Comparison of ENCODE assay signal across 8 cellular contexts in genomic region chr14:50532502-50533313, GRCh38. TPM values are rescaled to one million over a fixed set of nuclear protein-coding genes. Genes with fewer than 3 reads are reported as not detected.
DNase-seq lines count a peak whose midpoint lies in the region; ATAC-seq and TF ChIP-seq lines count a peak whose summit lies in the region.

MAP4K5 (minus strand) TSS chr14:50532569; CDS start chr14:50532049, 520 bp downstream.

- H3K9me3 ChIP-seq in BE2C, result no peaks in the 10 kb centered on the region

- peak within 1 kb of the TSS; percentile 81 for H3K4me3 ChIP-seq in BE2C (ENCODE audit: low read depth, low read length)
- H3K4me3 ChIP-seq in choroid plexus epithelial cell (ENCODE audit: low read depth, low read length), result peak within 1 kb of the TSS; percentile 95

- H3K36me3 Mint-ChIP-seq in activated CD4-positive, alpha-beta T cell treated with anti-CD3 and anti-CD28 coated beads for 36 hours (ENCODE audit: low read depth), result peaks cover 12% of the 10 kb centered on the region

- peak within 1 kb of the TSS; percentile 86 for H3K27ac Mint-ChIP-seq in activated CD4-positive, alpha-beta T cell treated with anti-CD3 and anti-CD28 coated beads for 36 hours

- intact Hi-C loops in activated CD4-positive, alpha-beta T cell treated with anti-CD3 and anti-CD28 coated beads for 36 hours (cut with DNase I, micrococcal nuclease), result loop anchor here (1.0 to 5.0 kb wide), 12 partner anchors 11 to 898 kb away; partner anchors contain the start of genes VCPKMT (in 2 of the 2), CDKL1 (in 1 of the 2), DMAC2L (in 1 of the 2) and DNAAF2 (in 1 of the 2)

- POLR2A ChIA-PET in activated CD4-positive, alpha-beta T cell treated with anti-CD3 and anti-CD28 coated beads for 36 hours (lab: Charles Lee), result interaction anchor here (0.8 kb wide), 1 partner anchor 561 kb away, joined by 3 read pairs; no protein-coding TSS in a partner anchor

- CTCF ChIA-PET in activated CD4-positive, alpha-beta T cell treated with anti-CD3 and anti-CD28 coated beads for 36 hours (lab: Charles Lee), result interaction anchor here (0.6 to 2.4 kb wide), 9 partner anchors 9 to 494 kb away, joined by 3 to 14 read pairs (median 4); partner anchors contain the start of gene L2HGDH

- H3K4me1 ChIP-seq in BE2C, result peaks cover 2% of the 10 kb centered on the region

- peak; percentile 84 for ATAC-seq in HG03378 (IDR thresholded peaks at IDR 0.05; ENCODE audit: unreplicated experiment)
- peak; percentile 96 for ATAC-seq in activated CD4-positive, alpha-beta T cell treated with anti-CD3 and anti-CD28 coated beads for 36 hours

- peaks cover 47% of the 10 kb centered on the region for H3K4me1 Mint-ChIP-seq in activated CD4-positive, alpha-beta T cell treated with anti-CD3 and anti-CD28 coated beads for 36 hours

- TF ChIP-seq POLR2A in GM19099 (IDR thresholded peaks at IDR 0.05; ENCODE audit: extremely low read depth, insufficient read length, low read depth), result peak; percentile 67

- H3K27me3 Mint-ChIP-seq in activated CD4-positive, alpha-beta T cell treated with anti-CD3 and anti-CD28 coated beads for 36 hours, result no peaks in the 10 kb centered on the region

- peak within 1 kb of the TSS; percentile 90 for H3K4me3 Mint-ChIP-seq in activated CD4-positive, alpha-beta T cell treated with anti-CD3 and anti-CD28 coated beads for 36 hours

- H3K36me3 ChIP-seq in BE2C, result no peaks in the 10 kb centered on the region

- TF ChIP-seq CTCF in BE2C (IDR thresholded peaks at IDR 0.05; ENCODE audit: low read depth, low read length) (peak; percentile 84), choroid plexus epithelial cell (conservative IDR thresholded peaks at IDR 0.05; ENCODE audit: low read depth, low read length) (peak; percentile 79)

- DNase-seq in BE2C, result peak; percentile 96
- DNase-seq in NCI-H446 treated with DMSO at 0.1 percent for 48 hours (lab: John Stamatoyannopoulos, UW), result peak; percentile 74
- DNase-seq in activated CD4-positive, alpha-beta T cell treated with anti-CD3 and anti-CD28 coated beads for 36 hours, result peak; percentile 94
- DNase-seq in choroid plexus epithelial cell (ENCODE audit: low read depth), result peak; percentile 93
- DNase-seq in kidney tubule cell (ENCODE audit: low spot score), result peak; percentile 94
- DNase-seq in stimulated activated CD4-positive, alpha-beta T cell treated with anti-CD3 and anti-CD28 coated beads, Interleukin-1b, Interleukin-23, amount 100 ng/mL, for 1 hour (ENCODE audit: low read depth in 2 of 2), result peak; percentile 68 to 79

- H3K9me3 Mint-ChIP-seq in activated CD4-positive, alpha-beta T cell treated with anti-CD3 and anti-CD28 coated beads for 36 hours (ENCODE audit: low read depth), result peaks cover under 1% of the 10 kb centered on the region

- H3K27me3 ChIP-seq in BE2C, result no peaks in the 10 kb centered on the region

RNA-seq across cellular contexts. Expression of gene MAP4K5, which starts in this region (rescaled TPM):
- polyA plus RNA-seq in BE2C (2012; ENCODE audit: insufficient read depth, insufficient read length, low read depth), result 19.2 TPM
- 10 to 100 TPM; 19.1 to 31.2 TPM for total RNA-seq in activated CD4-positive, alpha-beta T cell treated with anti-CD3 and anti-CD28 coated beads for 36 hours

Comparison
In these comparisons a context has a peak if more than half of its experiments do, and no peak if none do; other contexts are left out.
1. Peak in every context shown above with its lines: DNase-seq, ATAC-seq and H3K4me3 ChIP-seq.